8 cellular contexts compared by ENCODE assay signal in the genomic region with DNA sequence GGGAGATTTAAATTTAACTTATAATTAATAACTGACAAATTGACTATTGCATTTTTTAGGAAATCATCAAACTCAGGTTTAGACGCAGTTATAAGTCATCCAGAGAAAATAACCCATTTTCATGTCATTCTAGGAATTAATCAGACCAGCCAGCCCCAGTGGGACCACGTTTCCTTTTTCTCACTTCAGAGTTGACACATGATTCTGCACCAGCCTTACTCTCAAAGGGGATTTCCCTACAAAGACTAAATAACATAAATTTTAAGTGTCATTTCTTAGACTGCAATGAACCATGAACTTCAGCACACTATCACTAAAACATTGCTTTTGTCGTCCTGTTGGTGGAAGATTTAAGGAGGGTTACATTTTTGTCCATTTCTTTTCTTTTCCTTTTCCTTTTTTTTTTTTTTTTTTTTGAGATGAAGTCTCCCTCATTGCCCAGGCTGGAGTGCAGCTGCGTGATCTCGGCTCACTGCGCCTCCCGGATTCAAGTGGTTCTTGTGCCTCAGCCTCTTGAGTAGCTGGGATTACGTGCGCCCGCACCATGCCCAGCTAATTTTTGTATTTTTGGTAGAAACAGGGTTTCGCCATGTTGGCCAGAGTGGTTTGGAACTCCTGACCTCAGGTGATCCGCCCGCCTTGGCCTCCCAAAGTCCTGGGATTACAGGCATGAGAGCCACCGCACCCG.
DNase-seq lines count a peak whose midpoint lies in the region; ATAC-seq lines count a peak whose summit lies in the region.

No MANE protein-coding gene starts in this region.

- DNase-seq in pons (ENCODE audit: low spot score): peak; percentile 37
- DNase-seq in foreskin melanocyte: no peak
- no peak for DNase-seq in EL
- no peak for DNase-seq in DMS53 treated with DMSO at 0.1 percent for 48 hours (lab: John Stamatoyannopoulos, UW; ENCODE audit: unreplicated experiment)
- no peak for DNase-seq in amniotic stem cell (lab: John Stamatoyannopoulos, UW)

- peak; percentile 60 for ATAC-seq in GM18519 (IDR thresholded peaks at IDR 0.05; ENCODE audit: low FRiP score, unreplicated experiment)
- peak; percentile 65 for ATAC-seq in GM21447 (IDR thresholded peaks at IDR 0.05; ENCODE audit: unreplicated experiment)
- ATAC-seq in HG03457 (IDR thresholded peaks at IDR 0.05; ENCODE audit: unreplicated experiment): peak; percentile 50
